ENCODE assay signal across 15 cellular contexts in the genomic region with DNA sequence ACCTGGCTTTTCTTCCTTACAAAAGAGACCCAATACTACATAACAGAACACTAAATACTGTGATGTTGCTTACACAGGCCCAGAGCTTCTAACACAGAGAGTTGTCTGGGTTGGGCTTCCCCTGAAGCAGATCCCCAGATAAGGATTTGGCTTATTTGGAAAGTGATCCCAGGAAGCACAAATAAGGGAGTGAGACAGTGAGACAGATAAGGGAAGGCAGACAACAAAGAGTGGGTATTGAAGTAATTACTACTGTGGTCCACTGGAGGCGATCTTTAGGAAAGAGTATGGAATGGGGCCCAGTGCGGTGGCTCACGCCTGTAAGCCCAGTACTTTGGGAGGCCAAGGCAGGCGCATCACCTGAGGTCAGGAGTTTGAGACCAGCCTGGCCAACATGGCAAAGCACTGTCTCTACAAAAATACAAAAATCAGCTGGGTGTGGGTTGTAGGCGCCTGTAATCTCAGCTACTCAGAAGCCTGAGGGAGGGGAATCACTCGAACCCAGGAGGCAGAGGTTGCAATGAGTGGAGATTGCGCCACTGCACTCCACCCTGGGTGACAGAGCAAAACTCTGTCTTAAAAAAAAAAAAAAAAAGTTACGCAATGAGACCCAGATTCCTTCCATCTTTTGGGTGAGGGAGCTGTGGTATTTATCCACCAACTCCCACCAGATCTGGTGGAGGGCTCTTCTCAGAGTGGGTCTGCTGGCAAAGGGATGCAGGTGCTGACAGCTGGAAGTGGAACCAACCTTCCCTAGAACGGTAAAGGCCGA. TPM values are rescaled to one million over a fixed set of nuclear protein-coding genes. Genes with fewer than 3 reads are reported as not detected.
DNase-seq lines count a peak whose midpoint lies in the region; ATAC-seq and TF ChIP-seq lines count a peak whose summit lies in the region.
"Had no signal": no experiment of that assay in that cellular context is flagged by ENCODE, and none has a peak within 500 bp of the region (broad histone marks: within the 10 kb centered on the region; RNA-seq: fewer than 3 reads in every experiment).

No MANE protein-coding gene starts in this region.

- peaks cover 0 to 44% (median 19%) of the 10 kb centered on the region in 10 experiments; a peak in 15 of 20 replicates for H3K4me1 ChIP-seq in BLaER1 treated with 17β-estradiol and CSF1 and Interleukin-3, amounts not matched to agents 10 nM and 100 nM
- no peaks in the 10 kb centered on the region for H3K4me1 ChIP-seq in HUES48 (ENCODE audit: control insufficient read depth, insufficient read depth, low read length)
- no peaks in the 10 kb centered on the region for H3K4me1 ChIP-seq in CD4-positive, alpha-beta memory T cell (ENCODE audit: insufficient read depth, low read length)

- H3K4me3 Mint-ChIP-seq in mesothelial cell of epicardium, result no peak overlapping the region
- no peak overlapping the region for H3K4me3 Mint-ChIP-seq in CD4-positive, alpha-beta memory T cell
- H3K4me3 Mint-ChIP-seq: naive thymus-derived CD4-positive, alpha-beta T cell had no signal

- POLR2A ChIA-PET in CD4-positive, alpha-beta memory T cell (lab: Charles Lee; ENCODE audit: partially characterized antibody), result interaction anchor here (0.7 to 1.5 kb wide), 2 partner anchors 13 to 70 kb away, joined by 3 to 5 read pairs; a partner anchor contains a TSS

- DNase-seq in amniotic epithelial cell (ENCODE audit: low read depth), result peak; percentile 41
- no peak for DNase-seq in mesothelial cell of epicardium (ENCODE audit: low spot score in 2 of 2, unreplicated experiment in 2 of 2)
- DNase-seq in activated CD4-positive, CD25-positive, alpha-beta regulatory T cell (lab: John Stamatoyannopoulos, UW), result no peak
- DNase-seq in mucosa of gallbladder (ENCODE audit: low spot score), result no peak
- DNase-seq in CD4-positive, alpha-beta memory T cell, result no peak
- DNase-seq: activated T-cell treated with anti-CD3 and anti-CD28 coated beads, Interleukin-2, amount 50 U/mL, for 1 hour; body of pancreas; naive thymus-derived CD4-positive, alpha-beta T cell; NCI-H2029 treated with DMSO at 0.1 percent for 48 hours had no signal

- H3K27ac ChIP-seq in BLaER1 treated with 17β-estradiol and CSF1 and Interleukin-3, amounts not matched to agents 10 nM and 100 nM, result peak overlapping the region in 5 of 11 experiments; percentile 5 to 53 (median 41); a peak in 10 of 22 replicates
- H3K27ac ChIP-seq in HUES48 (ENCODE audit: low read depth, low read length), result peak overlapping the region; percentile 56
- H3K27ac ChIP-seq in CD4-positive, alpha-beta memory T cell (ENCODE audit: low read depth, low read length), result no peak overlapping the region
- H3K27ac ChIP-seq: body of pancreas, skin epidermis had no signal

- no peaks in the 10 kb centered on the region for H3K36me3 Mint-ChIP-seq in mesothelial cell of epicardium
- H3K36me3 Mint-ChIP-seq in CD4-positive, alpha-beta memory T cell, result peaks cover 34 to 49% of the 10 kb centered on the region in 2 donors

- H4K20me1 ChIP-seq in BLaER1 treated with 17β-estradiol and CSF1 and Interleukin-3, amounts not matched to agents 10 nM and 100 nM, result no peaks in the 10 kb centered on the region

- no peak for ATAC-seq in HG03571 (IDR thresholded peaks at IDR 0.05; ENCODE audit: unreplicated experiment)
- ATAC-seq: body of pancreas; naive thymus-derived CD4-positive, alpha-beta T cell; Panc1 had no signal

- no peak overlapping the region for H3K9ac ChIP-seq in BLaER1 treated with 17β-estradiol and CSF1 and Interleukin-3, amounts not matched to agents 10 nM and 100 nM
- H3K9ac ChIP-seq in HUES48 (ENCODE audit: low read depth, low read length), result no peak overlapping the region

- CTCF ChIA-PET in CD4-positive, alpha-beta memory T cell (lab: Charles Lee; ENCODE audit: partially characterized antibody), result interaction anchor here (0.7 to 1.0 kb wide), 2 partner anchors 10 to 34 kb away, joined by 3 to 4 read pairs; no protein-coding TSS in a partner anchor

- H3K27me3 ChIP-seq in BLaER1 treated with 17β-estradiol and CSF1 and Interleukin-3, amounts not matched to agents 10 nM and 100 nM, result no peaks in the 10 kb centered on the region
- no peaks in the 10 kb centered on the region for H3K27me3 ChIP-seq in HUES48 (ENCODE audit: control insufficient read depth, insufficient read depth, low read length)
- H3K27me3 ChIP-seq in CD4-positive, alpha-beta memory T cell (ENCODE audit: insufficient read depth, low read length), result no peaks in the 10 kb centered on the region
- H3K27me3 ChIP-seq: body of pancreas had no signal

- H3K4me3 ChIP-seq in BLaER1 treated with 17β-estradiol and CSF1 and Interleukin-3, amounts not matched to agents 10 nM and 100 nM, result no peak overlapping the region
- H3K4me3 ChIP-seq in HUES48 (ENCODE audit: low read depth, low read length), result no peak overlapping the region
- no peak overlapping the region for H3K4me3 ChIP-seq in CD4-positive, alpha-beta memory T cell (ENCODE audit: low read length in 2 of 2)
- H3K4me3 ChIP-seq: body of pancreas, skin epidermis had no signal

- H3K9me3 Mint-ChIP-seq in mesothelial cell of epicardium, result no peaks in the 10 kb centered on the region
- H3K9me3 Mint-ChIP-seq in CD4-positive, alpha-beta memory T cell, result no peaks in the 10 kb centered on the region

- H3K4me2 ChIP-seq in BLaER1 treated with 17β-estradiol and CSF1 and Interleukin-3, amounts not matched to agents 10 nM and 100 nM, result peak overlapping the region in 6 of 11 experiments; percentile 15 to 64 (median 46); a peak in 11 of 22 replicates

- H3K9me3 ChIP-seq in BLaER1 treated with 17β-estradiol and CSF1 and Interleukin-3, amounts not matched to agents 10 nM and 100 nM (replicated peaks in 1 of 11), result peaks cover 0 to 19% (median 0%) of the 10 kb centered on the region in 11 experiments; a peak in 5 of 22 replicates
- H3K9me3 ChIP-seq in HUES48 (ENCODE audit: control insufficient read depth, insufficient read depth, low read length), result no peaks in the 10 kb centered on the region
- no peaks in the 10 kb centered on the region for H3K9me3 ChIP-seq in CD4-positive, alpha-beta memory T cell (ENCODE audit: control insufficient read depth in 1 of 2, low read length in 2 of 2)
- H3K9me3 ChIP-seq: body of pancreas had no signal

- peak overlapping the region; percentile 22 for H3K27ac Mint-ChIP-seq in mesothelial cell of epicardium
- H3K27ac Mint-ChIP-seq in CD4-positive, alpha-beta memory T cell, result peak overlapping the region in 3 of 7 donors; percentile 11 to 94 (median 47)

- H3K27me3 Mint-ChIP-seq in mesothelial cell of epicardium (ENCODE audit: low read depth), result no peaks in the 10 kb centered on the region
- no peaks in the 10 kb centered on the region for H3K27me3 Mint-ChIP-seq in CD4-positive, alpha-beta memory T cell
- H3K27me3 Mint-ChIP-seq: naive thymus-derived CD4-positive, alpha-beta T cell had no signal

- H3K36me3 ChIP-seq in BLaER1 treated with 17β-estradiol and CSF1 and Interleukin-3, amounts not matched to agents 10 nM and 100 nM, result no peaks in the 10 kb centered on the region
- H3K36me3 ChIP-seq in HUES48 (ENCODE audit: control insufficient read depth, insufficient read depth, low read length), result no peaks in the 10 kb centered on the region
- H3K36me3 ChIP-seq in CD4-positive, alpha-beta memory T cell (ENCODE audit: insufficient read depth, low read length), result peaks cover 26% of the 10 kb centered on the region

- H3K4me1 Mint-ChIP-seq in mesothelial cell of epicardium, result peaks cover 9% of the 10 kb centered on the region
- H3K4me1 Mint-ChIP-seq in CD4-positive, alpha-beta memory T cell, result peaks cover 0 to 1% (median 0%) of the 10 kb centered on the region in 4 donors

- peak; percentile 20 for TF ChIP-seq CTCF in mesothelial cell of epicardium (IDR thresholded peaks at IDR 0.05; ENCODE audit: unreplicated experiment)

- intact Hi-C loops in CD4-positive, alpha-beta memory T cell (cut with micrococcal nuclease), result no loop called here

RNA-seq across cellular contexts. Expression of a gene that starts 10.2 kb away (rescaled TPM):
- 18.0 to 19.0 TPM (median 18.2 TPM) in 3 replicates for total RNA-seq in mesothelial cell of epicardium
- total RNA-seq in mucosa of gallbladder, result 14.7 TPM
- total RNA-seq in CD4-positive, alpha-beta memory T cell, result 10 to 100 TPM; 13.8 to 15.4 TPM
- 10 to 100 TPM; 16.2 to 17.6 TPM for polyA plus RNA-seq in CD4-positive, alpha-beta memory T cell

RNA-seq across cellular contexts. Expression of a gene that starts 12.6 kb away (rescaled TPM):
- total RNA-seq in mesothelial cell of epicardium, result 0.11 TPM in 1 of 3 replicates, not detected in the others
- 3.1 TPM for total RNA-seq in mucosa of gallbladder
- total RNA-seq in CD4-positive, alpha-beta memory T cell, result 1 to 10 TPM; 7.2 to 9.7 TPM
- 1 to 10 TPM; 5.6 to 9.8 TPM for polyA plus RNA-seq in CD4-positive, alpha-beta memory T cell

RNA-seq across cellular contexts. Expression of a gene that starts 48.1 kb away (rescaled TPM):
- not detected in 3 replicates for total RNA-seq in mesothelial cell of epicardium
- total RNA-seq in mucosa of gallbladder, result 12.0 TPM
- not detected for total RNA-seq in CD4-positive, alpha-beta memory T cell
- polyA plus RNA-seq in CD4-positive, alpha-beta memory T cell, result not detected
- total RNA-seq: naive thymus-derived CD4-positive, alpha-beta T cell; ureter had no signal
- polyA plus RNA-seq: naive thymus-derived CD4-positive, alpha-beta T cell had no signal

Comparison
In these comparisons a context has a peak if more than half of its experiments do, and no peak if none do; other contexts are left out.
1. RNA of a gene that starts 48.1 kb away (total RNA-seq): 12.0 TPM in mucosa of gallbladder (single experiment); not detected in mesothelial cell of epicardium and not detected in CD4-positive, alpha-beta memory T cell; every median in the first group is over 10 times any median in the second.